21 cellular contexts compared by ENCODE assay signal in genomic region chr18:73728657-73729056, GRCh38.
"Had no signal": no experiment of that assay in that cellular context is flagged by ENCODE, and none has a peak within 500 bp of the region (broad histone marks: within the 10 kb centered on the region; RNA-seq: fewer than 3 reads in every experiment).

No MANE protein-coding gene starts in this region.

- H3K4me3 ChIP-seq: colonic mucosa, esophagus squamous epithelium, left ventricle myocardium inferior, lower lobe of right lung, sigmoid colon, skin epidermis, testis, tibial nerve, upper lobe of right lung had no signal

- ATAC-seq: lower lobe of right lung; naive thymus-derived CD4-positive, alpha-beta T cell; stimulated activated naive B cell treated with anti-CD40 and anti-IgM and Interleukin-4, amounts not matched to agents 10 μg/mL and 1 μg/mL and 100 μg/mL, for 72 hours; stimulated activated naive CD8-positive, alpha-beta T cell treated with anti-CD3 and anti-CD28 coated beads, Interleukin-15, amount 100 ng/mL, for 72 hours; upper lobe of right lung had no signal

- H3K27ac ChIP-seq: colonic mucosa, esophagus squamous epithelium, left ventricle myocardium inferior, lower lobe of right lung, neutrophil, sigmoid colon, skin epidermis, testis, tibial nerve, upper lobe of right lung had no signal

- DNase-seq: colonic mucosa; dermis blood vessel endothelial cell; esophagus squamous epithelium; foreskin fibroblast; head of caudate nucleus; hippocampal formation; islet precursor cell; left ventricle myocardium inferior; lower lobe of right lung; naive thymus-derived CD4-positive, alpha-beta T cell; nephron progenitor cell; sigmoid colon; stimulated activated CD4-positive, alpha-beta T cell treated with anti-CD3 and anti-CD28 coated beads, Interleukin-2, amount 100 ng/mL, for 24 hours; stimulated activated CD4-positive, alpha-beta T cell treated with anti-CD3 and anti-CD28 coated beads, Interleukin-4, amount 100 ng/mL, for 4 hours; stimulated activated naive B cell treated with anti-CD40 and anti-IgM and Interleukin-4, amounts not matched to agents 10 μg/mL and 1 μg/mL and 100 μg/mL, for 72 hours; stimulated activated naive CD8-positive, alpha-beta T cell treated with anti-CD3 and anti-CD28 coated beads, Interleukin-15, amount 100 ng/mL, for 72 hours; testis; upper lobe of right lung had no signal

- H3K36me3 ChIP-seq: colonic mucosa, esophagus squamous epithelium, left ventricle myocardium inferior, lower lobe of right lung, neutrophil, sigmoid colon, tibial nerve, upper lobe of right lung had no signal

- H3K9me3 ChIP-seq: colonic mucosa, lower lobe of right lung, neutrophil, testis, tibial nerve, upper lobe of right lung had no signal

- H3K27me3 ChIP-seq: colonic mucosa, esophagus squamous epithelium, neutrophil, sigmoid colon, testis, tibial nerve, upper lobe of right lung had no signal

- H3K4me1 ChIP-seq: colonic mucosa, esophagus squamous epithelium, left ventricle myocardium inferior, lower lobe of right lung, sigmoid colon, testis, tibial nerve, upper lobe of right lung had no signal
